In the genomic region with DNA sequence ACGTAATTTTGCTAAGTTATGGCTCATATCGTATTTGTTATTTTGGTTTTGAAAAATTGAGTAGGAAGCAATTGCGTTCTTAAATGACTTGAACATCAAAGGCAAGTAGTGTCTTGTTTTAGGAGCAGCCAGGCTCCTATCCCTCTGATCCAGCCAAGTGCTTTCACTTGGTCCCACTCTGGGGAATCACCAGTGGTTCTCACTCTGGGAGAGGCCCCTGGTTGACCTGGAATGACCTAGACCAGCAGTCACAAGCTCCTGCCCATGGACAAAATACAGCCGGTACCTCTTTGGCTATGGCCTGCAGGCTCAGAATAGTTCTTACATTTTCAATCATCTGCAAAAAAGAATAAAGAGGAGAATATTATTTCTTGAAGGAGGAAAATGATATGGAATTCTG, we compare ENCODE assay signal across 18 cellular contexts.
"Had no signal": no experiment of that assay in that cellular context is flagged by ENCODE, and none has a peak within 500 bp of the region (broad histone marks: within the 10 kb centered on the region; RNA-seq: fewer than 3 reads in every experiment).

No MANE protein-coding gene starts in this region.

- H3K36me3 ChIP-seq: cardiac muscle cell, left lung, pancreas, tibial nerve had no signal

- H3K9me3 ChIP-seq: left lung, pancreas, psoas muscle, tibial nerve had no signal

- ATAC-seq: activated CD8-positive, alpha-beta T cell treated with anti-CD3 and anti-CD28 coated beads, Interleukin-2, amount 10 ng/mL, durations not matched to agents 7 days and 5 days; activated naive CD8-positive, alpha-beta T cell treated with anti-CD3 and anti-CD28 coated beads, Interleukin-2, amount 50 U/mL, for 24 hours; esophagus mucosa; left lung; pancreas; psoas muscle had no signal

- H3K27me3 ChIP-seq: cardiac muscle cell, left lung, pancreas, tibial nerve had no signal

- H3K4me3 ChIP-seq: cardiac muscle cell, left lung, pancreas, psoas muscle, skin epidermis, tibial nerve had no signal

- H3K27ac ChIP-seq: cardiac muscle cell, left lung, pancreas, psoas muscle, skin epidermis, tibial nerve had no signal

- DNase-seq: activated CD4-positive, alpha-beta T cell treated with anti-CD3 and anti-CD28 coated beads for 1 hour; activated CD4-positive, alpha-beta T cell treated with anti-CD3 and anti-CD28 coated beads, Interleukin-2, amount 50 U/mL, for 1 hour; activated CD8-positive, alpha-beta T cell treated with anti-CD3 and anti-CD28 coated beads, Interleukin-2, amount 10 ng/mL, durations not matched to agents 7 days and 5 days; activated gamma-delta T cell; activated naive CD4-positive, alpha-beta T cell treated with anti-CD3 and anti-CD28 coated beads, Interleukin-2, amount 50 U/mL, for 16 hours; activated naive CD8-positive, alpha-beta T cell treated with anti-CD3 and anti-CD28 coated beads, Interleukin-2, amount 50 U/mL, for 24 hours; dermis blood vessel endothelial cell; effector memory CD4-positive, alpha-beta T cell; left lung; pancreas; psoas muscle; right cardiac atrium; stimulated activated CD4-positive, alpha-beta T cell treated with anti-CD3 and anti-CD28 coated beads, Interleukin-1b, Interleukin-23, amount 100 ng/mL, for 48 hours; substantia nigra had no signal
